8 cellular contexts compared by ENCODE assay signal in genomic region chr20:33933469-33933909, GRCh38.
A peak's percentile ranks its signal among the peaks of the same experiment; 100 is the strongest.
DNase-seq lines count a peak whose midpoint lies in the region; ATAC-seq and TF ChIP-seq lines count a peak whose summit lies in the region.

No MANE protein-coding gene starts in this region.

- H3K4me3 ChIP-seq in AG10803 (ENCODE audit: low read length) (no peak overlapping the region), Panc1 (ENCODE audit: low read depth in 2 of 2, low read length in 2 of 2) (no peak overlapping the region), parathyroid adenoma (ENCODE audit: low read depth, low read length) (no peak overlapping the region), vagina (no peak overlapping the region)

- in situ Hi-C loops in Panc1 (cut with HindIII; ENCODE audit: low pct_unique_long_range_greater_than_20kb, low sequenced_read_pairs), result no loop called here

- DNase-seq in AG10803 (ENCODE audit: low read depth) (peak; percentile 76), HCEC 1CT (peak; percentile 53), Panc1 (ENCODE audit: low read depth, low spot score) (peak; percentile 13), globus pallidus (ENCODE audit: low spot score) (peak; percentile 90), vagina (ENCODE audit: extremely low spot score in 2 of 2) (no peak)
- peak; percentile 9 for DNase-seq in activated gamma-delta T cell treated with anti-CD3 and anti-CD28 coated beads, Interleukin-2, amount 50 U/mL, for 16 hours (ENCODE audit: low read depth)

- H3K27me3 ChIP-seq in Panc1 (ENCODE audit: control insufficient read depth, insufficient read depth, low read length) (no peaks in the 10 kb centered on the region; the same call in 1 of the 2 replicates), parathyroid adenoma (ENCODE audit: control insufficient read depth, insufficient read depth, low read length) (no peaks in the 10 kb centered on the region), vagina (no peaks in the 10 kb centered on the region)

- no peak overlapping the region for H3K9ac ChIP-seq in parathyroid adenoma

- intact Hi-C loops in Panc1 (cut with micrococcal nuclease; ENCODE audit: unreplicated experiment) (loop anchor here (10.0 kb wide), 1 partner anchor 131 kb away; no protein-coding TSS in a partner anchor), vagina (cut with DNase I) (no loop called here)

- peak; percentile 89 for ATAC-seq in Panc1
- no peak for ATAC-seq in HG03469 (IDR thresholded peaks at IDR 0.05; ENCODE audit: unreplicated experiment)

- no peaks in the 10 kb centered on the region for H3K9me3 ChIP-seq in Panc1 (ENCODE audit: control insufficient read depth, insufficient read depth, low read depth, low read length)
- no peaks in the 10 kb centered on the region for H3K9me3 ChIP-seq in parathyroid adenoma (ENCODE audit: control insufficient read depth, low read length)
- no peaks in the 10 kb centered on the region for H3K9me3 ChIP-seq in vagina

- H3K4me2 ChIP-seq in parathyroid adenoma (ENCODE audit: low read length), result no peak overlapping the region

- peak overlapping the region; percentile 89 for H2AFZ ChIP-seq in parathyroid adenoma

- no peaks in the 10 kb centered on the region for H3K79me2 ChIP-seq in parathyroid adenoma

- no peak for TF ChIP-seq POLR2A in vagina (IDR thresholded peaks at IDR 0.05)

- no peak overlapping the region for H3K27ac ChIP-seq in Panc1 (ENCODE audit: low read length)
- H3K27ac ChIP-seq in parathyroid adenoma, result no peak overlapping the region
- no peak overlapping the region for H3K27ac ChIP-seq in vagina

- POLR2A ChIA-PET in Panc1 (lab: Charles Lee), result no interaction called here

- CTCF ChIA-PET in Panc1 (lab: Charles Lee), result interaction anchor here (0.6 kb wide), 1 partner anchor 432 kb away, joined by 7 read pairs; no protein-coding TSS in a partner anchor

- peak; percentile 71 for TF ChIP-seq CTCF in AG10803 (conservative IDR thresholded peaks at IDR 0.05; ENCODE audit: low read length)
- no peak; the same call in 1 of the 2 replicates for TF ChIP-seq CTCF in Panc1 (IDR thresholded peaks at IDR 0.05)
- TF ChIP-seq CTCF in parathyroid adenoma (IDR thresholded peaks at IDR 0.05), result peak; percentile 66
- TF ChIP-seq CTCF in vagina (IDR thresholded peaks at IDR 0.05), result peak in 2 of 3 experiments; percentile 14 to 19

- no peaks in the 10 kb centered on the region for H3K36me3 ChIP-seq in Panc1 (ENCODE audit: control insufficient read depth, insufficient read depth, low read length)
- H3K36me3 ChIP-seq in parathyroid adenoma (ENCODE audit: control insufficient read depth, insufficient read depth, low read length), result no peaks in the 10 kb centered on the region
- H3K36me3 ChIP-seq in vagina, result no peaks in the 10 kb centered on the region

- no TSS peak for BruUV-seq in Panc1 (replicated peaks; lab: Mats Ljungman, UMichigan)

- H3K4me1 ChIP-seq in Panc1 (ENCODE audit: control insufficient read depth, insufficient read depth, low read length), result no peaks in the 10 kb centered on the region
- no peaks in the 10 kb centered on the region for H3K4me1 ChIP-seq in parathyroid adenoma
- no peaks in the 10 kb centered on the region for H3K4me1 ChIP-seq in vagina

Comparison
In these comparisons a context has a peak if more than half of its experiments do, and no peak if none do; other contexts are left out.
1. DNase-seq: peak in AG10803 (single experiment), HCEC 1CT (single experiment), Panc1 (single experiment), activated gamma-delta T cell treated with anti-CD3 and anti-CD28 coated beads, Interleukin-2, amount 50 U/mL, for 16 hours (single experiment) and globus pallidus (single experiment); none in vagina (0 of 2).